20 cellular contexts compared by ENCODE assay signal in the genomic region with DNA sequence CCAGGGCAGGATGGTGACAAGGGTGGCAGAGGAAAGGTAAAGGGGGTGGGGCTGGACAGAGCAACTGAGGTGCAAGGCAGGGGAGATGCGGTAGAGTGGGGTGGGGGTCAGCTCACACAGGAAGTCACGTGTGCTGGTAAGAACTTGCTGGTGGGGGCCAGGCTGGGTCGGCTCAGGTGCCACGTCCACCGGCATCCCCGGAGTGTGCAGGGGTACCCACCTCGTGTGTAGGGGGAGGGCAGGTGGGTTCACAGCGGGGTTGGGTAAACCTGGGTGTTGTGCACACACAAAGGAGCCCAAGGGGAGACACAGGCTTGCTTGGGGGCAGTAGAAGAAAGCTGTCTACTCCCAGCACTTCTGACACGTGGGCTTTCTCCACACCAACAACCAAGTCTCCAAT. TPM values are rescaled to one million over a fixed set of nuclear protein-coding genes. Genes with fewer than 3 reads are reported as not detected.
DNase-seq lines count a peak whose midpoint lies in the region; ATAC-seq and TF ChIP-seq lines count a peak whose summit lies in the region.
"Had no signal": no experiment of that assay in that cellular context is flagged by ENCODE, and none has a peak within 500 bp of the region (broad histone marks: within the 10 kb centered on the region; RNA-seq: fewer than 3 reads in every experiment).

No MANE protein-coding gene starts in this region.

- H3K36me3 Mint-ChIP-seq in activated naive CD8-positive, alpha-beta T cell treated with anti-CD3 and anti-CD28 coated beads, Interleukin-2, amount 10 ng/mL, durations not matched to agents 7 days and 5 days: peaks cover 27% of the 10 kb centered on the region
- H3K36me3 Mint-ChIP-seq in activated naive CD8-positive, alpha-beta T cell treated with anti-CD3 and anti-CD28 coated beads for 36 hours: peaks cover 65% of the 10 kb centered on the region
- no peaks in the 10 kb centered on the region for H3K36me3 Mint-ChIP-seq in T-helper 17 cell (ENCODE audit: low read depth)

- POLR2A ChIA-PET in activated naive CD8-positive, alpha-beta T cell treated with anti-CD3 and anti-CD28 coated beads, Interleukin-2, amount 10 ng/mL, durations not matched to agents 7 days and 5 days (lab: Charles Lee): no interaction called here

- no peak for TF ChIP-seq CTCF in upper lobe of right lung (IDR thresholded peaks at IDR 0.05)

- intact Hi-C loops in upper lobe of right lung (cut with DNase I): no loop called here

- H3K4me3 ChIP-seq in upper lobe of right lung: no peak overlapping the region
- H3K4me3 ChIP-seq: A549; BLaER1 treated with 17β-estradiol and CSF1 and Interleukin-3, amounts not matched to agents 10 nM and 100 nM had no signal

- H3K27ac ChIP-seq in upper lobe of right lung: no peak overlapping the region
- H3K27ac ChIP-seq: 22Rv1; A549; BLaER1 treated with 17β-estradiol and CSF1 and Interleukin-3, amounts not matched to agents 10 nM and 100 nM; C4-2B had no signal

- peak overlapping the region; percentile 34 for H3K27ac Mint-ChIP-seq in activated naive CD8-positive, alpha-beta T cell treated with anti-CD3 and anti-CD28 coated beads, Interleukin-2, amount 10 ng/mL, durations not matched to agents 7 days and 5 days
- no peak overlapping the region for H3K27ac Mint-ChIP-seq in activated naive CD8-positive, alpha-beta T cell treated with anti-CD3 and anti-CD28 coated beads for 36 hours
- H3K27ac Mint-ChIP-seq in T-helper 17 cell: no peak overlapping the region
- H3K27ac Mint-ChIP-seq: B cell; CD4-positive, alpha-beta T cell; CD8-positive, alpha-beta T cell had no signal

- no peaks in the 10 kb centered on the region for H3K27me3 ChIP-seq in upper lobe of right lung
- H3K27me3 ChIP-seq: BLaER1 treated with 17β-estradiol and CSF1 and Interleukin-3, amounts not matched to agents 10 nM and 100 nM had no signal

- ATAC-seq in activated naive CD8-positive, alpha-beta T cell treated with anti-CD3 and anti-CD28 coated beads, Interleukin-2, amount 10 ng/mL, durations not matched to agents 7 days and 5 days (ENCODE audit: low read depth): no peak
- ATAC-seq in T-helper 17 cell: no peak
- no peak for ATAC-seq in upper lobe of right lung
- ATAC-seq in GM21447 (IDR thresholded peaks at IDR 0.05; ENCODE audit: unreplicated experiment): no peak
- ATAC-seq: A549; CD8-positive, alpha-beta T cell had no signal

- peaks cover 9% of the 10 kb centered on the region for H3K4me1 ChIP-seq in upper lobe of right lung
- H3K4me1 ChIP-seq: A549; BLaER1 treated with 17β-estradiol and CSF1 and Interleukin-3, amounts not matched to agents 10 nM and 100 nM; Caco-2 had no signal

- H3K9me3 Mint-ChIP-seq in activated naive CD8-positive, alpha-beta T cell treated with anti-CD3 and anti-CD28 coated beads, Interleukin-2, amount 10 ng/mL, durations not matched to agents 7 days and 5 days: peaks cover 15% of the 10 kb centered on the region
- peaks cover 12% of the 10 kb centered on the region for H3K9me3 Mint-ChIP-seq in activated naive CD8-positive, alpha-beta T cell treated with anti-CD3 and anti-CD28 coated beads for 36 hours

- no peak for DNase-seq in activated naive CD8-positive, alpha-beta T cell treated with anti-CD3 and anti-CD28 coated beads, Interleukin-2, amount 10 ng/mL, durations not matched to agents 7 days and 5 days
- no peak for DNase-seq in activated naive CD8-positive, alpha-beta T cell treated with anti-CD3 and anti-CD28 coated beads for 36 hours
- DNase-seq in T-helper 17 cell (no peak), mesenteric fat pad (ENCODE audit: low spot score) (peak; percentile 77), upper lobe of right lung (peak; percentile 41)
- DNase-seq in activated CD4-positive, CD25-positive, alpha-beta regulatory T cell (lab: John Stamatoyannopoulos, UW): no peak
- DNase-seq: AML-193; Caco-2; Calu3; CD4-positive, alpha-beta T cell; CD8-positive, alpha-beta T cell; DMS79 treated with DMSO at 0.1 percent for 48 hours; GF-D8 had no signal

- H3K36me3 ChIP-seq in upper lobe of right lung: no peaks in the 10 kb centered on the region
- H3K36me3 ChIP-seq: BLaER1 treated with 17β-estradiol and CSF1 and Interleukin-3, amounts not matched to agents 10 nM and 100 nM had no signal

- no peaks in the 10 kb centered on the region for H3K27me3 Mint-ChIP-seq in activated naive CD8-positive, alpha-beta T cell treated with anti-CD3 and anti-CD28 coated beads, Interleukin-2, amount 10 ng/mL, durations not matched to agents 7 days and 5 days
- H3K27me3 Mint-ChIP-seq in activated naive CD8-positive, alpha-beta T cell treated with anti-CD3 and anti-CD28 coated beads for 36 hours: no peaks in the 10 kb centered on the region
- H3K27me3 Mint-ChIP-seq in T-helper 17 cell: no peaks in the 10 kb centered on the region
- H3K27me3 Mint-ChIP-seq: B cell; CD4-positive, alpha-beta T cell had no signal

- H3K4me3 Mint-ChIP-seq in activated naive CD8-positive, alpha-beta T cell treated with anti-CD3 and anti-CD28 coated beads, Interleukin-2, amount 10 ng/mL, durations not matched to agents 7 days and 5 days: no peak overlapping the region
- no peak overlapping the region for H3K4me3 Mint-ChIP-seq in activated naive CD8-positive, alpha-beta T cell treated with anti-CD3 and anti-CD28 coated beads for 36 hours
- peak overlapping the region; percentile 22 for H3K4me3 Mint-ChIP-seq in T-helper 17 cell
- H3K4me3 Mint-ChIP-seq: B cell; CD4-positive, alpha-beta T cell; CD8-positive, alpha-beta T cell had no signal

- H3K4me1 Mint-ChIP-seq in activated naive CD8-positive, alpha-beta T cell treated with anti-CD3 and anti-CD28 coated beads, Interleukin-2, amount 10 ng/mL, durations not matched to agents 7 days and 5 days: peaks cover 10% of the 10 kb centered on the region
- peaks cover 11% of the 10 kb centered on the region for H3K4me1 Mint-ChIP-seq in activated naive CD8-positive, alpha-beta T cell treated with anti-CD3 and anti-CD28 coated beads for 36 hours
- peaks cover 2% of the 10 kb centered on the region for H3K4me1 Mint-ChIP-seq in T-helper 17 cell

- no peaks in the 10 kb centered on the region for H3K9me3 ChIP-seq in T-helper 17 cell (ENCODE audit: control insufficient read depth, low read length, poor library complexity, severe bottlenecking)
- no peaks in the 10 kb centered on the region for H3K9me3 ChIP-seq in upper lobe of right lung

RNA-seq across cellular contexts. Expression of a gene that starts 2.9 kb away (rescaled TPM):
- 1 to 10 TPM; 3.8 to 6.5 TPM for total RNA-seq in activated naive CD8-positive, alpha-beta T cell treated with anti-CD3 and anti-CD28 coated beads, Interleukin-2, amount 10 ng/mL, durations not matched to agents 7 days and 5 days
- 1 to 10 TPM; 5.0 to 5.2 TPM for total RNA-seq in activated naive CD8-positive, alpha-beta T cell treated with anti-CD3 and anti-CD28 coated beads for 36 hours
- total RNA-seq in T-helper 17 cell (under 1 TPM; 0.83 to 0.99 TPM), mesenteric fat pad (2.2 TPM), upper lobe of right lung (3.0 TPM)
- total RNA-seq: A172, Caco-2, Calu3 had no signal

RNA-seq across cellular contexts. Expression of a gene that starts 25.7 kb away (rescaled TPM):
- total RNA-seq in activated naive CD8-positive, alpha-beta T cell treated with anti-CD3 and anti-CD28 coated beads, Interleukin-2, amount 10 ng/mL, durations not matched to agents 7 days and 5 days: under 1 TPM in 1 of 2 experiments, not detected in 1; 0.39 TPM
- total RNA-seq in activated naive CD8-positive, alpha-beta T cell treated with anti-CD3 and anti-CD28 coated beads for 36 hours: not detected
- total RNA-seq in T-helper 17 cell: not detected
- 0.51 TPM for total RNA-seq in mesenteric fat pad
- not detected for total RNA-seq in upper lobe of right lung
- total RNA-seq: B cell; Caco-2; Calu3; CD4-positive, alpha-beta T cell; CD8-positive, alpha-beta T cell had no signal

Comparison
In these comparisons a context has a peak if more than half of its experiments do, and no peak if none do; other contexts are left out.
1. DNase-seq: peak in mesenteric fat pad (single experiment) and upper lobe of right lung (single experiment); none in activated naive CD8-positive, alpha-beta T cell treated with anti-CD3 and anti-CD28 coated beads, Interleukin-2, amount 10 ng/mL, durations not matched to agents 7 days and 5 days (single experiment), activated naive CD8-positive, alpha-beta T cell treated with anti-CD3 and anti-CD28 coated beads for 36 hours (single experiment), T-helper 17 cell (0 of 3) and activated CD4-positive, CD25-positive, alpha-beta regulatory T cell (0 of 4).